In genomic region chr11:69455969-69456368, GRCh38 we compare ENCODE assay signal across 18 cellular contexts. TPM values are rescaled to one million over a fixed set of nuclear protein-coding genes. Genes with fewer than 3 reads are reported as not detected.
DNase-seq lines count a peak whose midpoint lies in the region; ATAC-seq and TF ChIP-seq lines count a peak whose summit lies in the region.
"Had no signal": no experiment of that assay in that cellular context is flagged by ENCODE, and none has a peak within 500 bp of the region (broad histone marks: within the 10 kb centered on the region; RNA-seq: fewer than 3 reads in every experiment).

No MANE protein-coding gene starts in this region.

- H3K27me3 Mint-ChIP-seq in WTC11 (ENCODE audit: low read depth), result no peaks in the 10 kb centered on the region; the same call in 1 of the 2 replicates

- no peak overlapping the region for H3K27ac Mint-ChIP-seq in WTC11
- H3K27ac Mint-ChIP-seq: IgD-negative memory B cell had no signal

- peaks cover 33% of the 10 kb centered on the region for H3K9me3 Mint-ChIP-seq in WTC11

- no peaks in the 10 kb centered on the region for H3K36me3 ChIP-seq in right atrium auricular region
- no peaks in the 10 kb centered on the region for H3K36me3 ChIP-seq in lower lobe of right lung
- H3K36me3 ChIP-seq: BLaER1 had no signal

- CTCF ChIA-PET in WTC11 (lab: Charles Lee), result interaction anchor here (1.6 kb wide), 1 partner anchor 11 kb away, joined by 3 read pairs; no protein-coding TSS in a partner anchor

- no peak overlapping the region for H3K4me3 Mint-ChIP-seq in WTC11
- H3K4me3 Mint-ChIP-seq: CD8-positive, alpha-beta memory T cell; IgD-negative memory B cell had no signal

- no peak overlapping the region for H3K4me3 ChIP-seq in right atrium auricular region
- no peak overlapping the region for H3K4me3 ChIP-seq in lower lobe of right lung
- H3K4me3 ChIP-seq: BLaER1, GM23248 had no signal

- H3K9me3 ChIP-seq in right atrium auricular region (peaks cover 0 to 29% of the 10 kb centered on the region in 2 donors), lower lobe of right lung (peaks cover 10% of the 10 kb centered on the region)

- intact Hi-C loops in Right ventricle myocardium superior (cut with DNase I), result no loop called here
- intact Hi-C loops in lower lobe of right lung (cut with DNase I), result no loop called here

- DNase-seq in Right ventricle myocardium superior, result peak; percentile 36
- no peak for DNase-seq in right atrium auricular region (ENCODE audit: low spot score)
- no peak for DNase-seq in WTC11 (ENCODE audit: low spot score)
- DNase-seq in lower lobe of right lung, result peak; percentile 14
- no peak for DNase-seq in medulla oblongata (ENCODE audit: extremely low spot score)
- DNase-seq: 8988T; AML-193; Caco-2; CD8-positive, alpha-beta memory T cell; DND-41; GDM1; GM23248; H7 had no signal

- H3K4me1 ChIP-seq in right atrium auricular region (no peaks in the 10 kb centered on the region), lower lobe of right lung (no peaks in the 10 kb centered on the region)

- H3K27ac ChIP-seq in right atrium auricular region, result no peak overlapping the region
- no peak overlapping the region for H3K27ac ChIP-seq in lower lobe of right lung
- H3K27ac ChIP-seq: BLaER1, GM23248, HL-60 had no signal

- H3K36me3 Mint-ChIP-seq in WTC11, result peaks cover 15% of the 10 kb centered on the region

- H3K4me1 Mint-ChIP-seq in WTC11, result peaks cover 10% of the 10 kb centered on the region
- H3K4me1 Mint-ChIP-seq: CD8-positive, alpha-beta memory T cell had no signal

- peak; percentile 61 for ATAC-seq in Right ventricle myocardium superior (ENCODE audit: poor library complexity)
- 0 out of 2 replicates have a peak, but pooled peaks have one; percentile 28 for ATAC-seq in WTC11
- ATAC-seq in lower lobe of right lung, result no peak
- no peak for ATAC-seq in GM19452 (IDR thresholded peaks at IDR 0.05; ENCODE audit: unreplicated experiment)
- no peak for ATAC-seq in GM21717 (IDR thresholded peaks at IDR 0.05; ENCODE audit: unreplicated experiment)

- TF ChIP-seq CTCF in right atrium auricular region (IDR thresholded peaks at IDR 0.05) (no peak), WTC11 (IDR thresholded peaks at IDR 0.05) (no peak), lower lobe of right lung (IDR thresholded peaks at IDR 0.05) (no peak)

- POLR2A ChIA-PET in WTC11 (lab: Charles Lee), result interaction anchor here (0.9 kb wide), 1 partner anchor 10 kb away, joined by 3 read pairs; no protein-coding TSS in a partner anchor

- H3K27me3 ChIP-seq in right atrium auricular region (no peaks in the 10 kb centered on the region), lower lobe of right lung (ENCODE audit: low read depth) (no peaks in the 10 kb centered on the region)
- H3K27me3 ChIP-seq: BLaER1 had no signal

TF ChIP-seq in WTC11, 78 proteins besides CTCF, POLR2A, EP300 and RAD21 (continues in another document):
- TF ChIP-seq ZNF219 (CRISPR knock-in tag; IDR thresholded peaks at IDR 0.05; ENCODE audit: borderline replicate concordance) (no peak), ZNF512 (CRISPR knock-in tag; IDR thresholded peaks at IDR 0.05; ENCODE audit: borderline replicate concordance) (no peak), ATF2 (CRISPR knock-in tag; IDR thresholded peaks at IDR 0.05; ENCODE audit: borderline replicate concordance, low read depth) (no peak), TEAD1 (CRISPR knock-in tag; IDR thresholded peaks at IDR 0.05) (no peak), ZMAT4 (CRISPR knock-in tag; IDR thresholded peaks at IDR 0.05) (no peak), FOXP1 (CRISPR knock-in tag; IDR thresholded peaks at IDR 0.05; ENCODE audit: borderline replicate concordance) (no peak), HMGA2 (CRISPR knock-in tag; IDR thresholded peaks at IDR 0.05) (no peak), JAZF1 (CRISPR knock-in tag; IDR thresholded peaks at IDR 0.05) (no peak), E2F5 (CRISPR knock-in tag; IDR thresholded peaks at IDR 0.05) (no peak), JUN (CRISPR knock-in tag; IDR thresholded peaks at IDR 0.05) (no peak), EMX1 (CRISPR knock-in tag; IDR thresholded peaks at IDR 0.05) (no peak), ZNF263 (CRISPR knock-in tag; IDR thresholded peaks at IDR 0.05; ENCODE audit: low read depth) (no peak), ETV6 (CRISPR knock-in tag; IDR thresholded peaks at IDR 0.05) (no peak), ERG (CRISPR knock-in tag; IDR thresholded peaks at IDR 0.05) (no peak)
- TF ChIP-seq, protein P1, sequence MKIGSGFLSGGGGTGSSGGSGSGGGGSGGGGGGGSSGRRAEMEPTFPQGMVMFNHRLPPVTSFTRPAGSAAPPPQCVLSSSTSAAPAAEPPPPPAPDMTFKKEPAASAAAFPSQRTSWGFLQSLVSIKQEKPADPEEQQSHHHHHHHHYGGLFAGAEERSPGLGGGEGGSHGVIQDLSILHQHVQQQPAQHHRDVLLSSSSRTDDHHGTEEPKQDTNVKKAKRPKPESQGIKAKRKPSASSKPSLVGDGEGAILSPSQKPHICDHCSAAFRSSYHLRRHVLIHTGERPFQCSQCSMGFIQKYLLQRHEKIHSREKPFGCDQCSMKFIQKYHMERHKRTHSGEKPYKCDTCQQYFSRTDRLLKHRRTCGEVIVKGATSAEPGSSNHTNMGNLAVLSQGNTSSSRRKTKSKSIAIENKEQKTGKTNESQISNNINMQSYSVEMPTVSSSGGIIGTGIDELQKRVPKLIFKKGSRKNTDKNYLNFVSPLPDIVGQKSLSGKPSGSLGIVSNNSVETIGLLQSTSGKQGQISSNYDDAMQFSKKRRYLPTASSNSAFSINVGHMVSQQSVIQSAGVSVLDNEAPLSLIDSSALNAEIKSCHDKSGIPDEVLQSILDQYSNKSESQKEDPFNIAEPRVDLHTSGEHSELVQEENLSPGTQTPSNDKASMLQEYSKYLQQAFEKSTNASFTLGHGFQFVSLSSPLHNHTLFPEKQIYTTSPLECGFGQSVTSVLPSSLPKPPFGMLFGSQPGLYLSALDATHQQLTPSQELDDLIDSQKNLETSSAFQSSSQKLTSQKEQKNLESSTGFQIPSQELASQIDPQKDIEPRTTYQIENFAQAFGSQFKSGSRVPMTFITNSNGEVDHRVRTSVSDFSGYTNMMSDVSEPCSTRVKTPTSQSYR (CRISPR knock-in tag; IDR thresholded peaks at IDR 0.05), result no peak
- TF ChIP-seq, protein P2, sequence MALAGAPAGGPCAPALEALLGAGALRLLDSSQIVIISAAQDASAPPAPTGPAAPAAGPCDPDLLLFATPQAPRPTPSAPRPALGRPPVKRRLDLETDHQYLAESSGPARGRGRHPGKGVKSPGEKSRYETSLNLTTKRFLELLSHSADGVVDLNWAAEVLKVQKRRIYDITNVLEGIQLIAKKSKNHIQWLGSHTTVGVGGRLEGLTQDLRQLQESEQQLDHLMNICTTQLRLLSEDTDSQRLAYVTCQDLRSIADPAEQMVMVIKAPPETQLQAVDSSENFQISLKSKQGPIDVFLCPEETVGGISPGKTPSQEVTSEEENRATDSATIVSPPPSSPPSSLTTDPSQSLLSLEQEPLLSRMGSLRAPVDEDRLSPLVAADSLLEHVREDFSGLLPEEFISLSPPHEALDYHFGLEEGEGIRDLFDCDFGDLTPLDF (CRISPR knock-in tag; IDR thresholded peaks at IDR 0.05), result no peak

RNA-seq across cellular contexts. Expression of gene LINC01488, which starts 25.5 kb away (rescaled TPM):
- total RNA-seq in Right ventricle myocardium superior, result 0.22 TPM
- not detected for total RNA-seq in right atrium auricular region
- total RNA-seq in WTC11 (2021), result not detected in 3 replicates
- not detected for total RNA-seq in lower lobe of right lung
- total RNA-seq: Caco-2; CD8-positive, alpha-beta memory T cell; GM23248; H7 had no signal

Comparison
In these comparisons a context has a peak if more than half of its experiments do, and no peak if none do; other contexts are left out.
1. DNase-seq: peak in Right ventricle myocardium superior (single experiment) and lower lobe of right lung (single experiment); none in right atrium auricular region (single experiment), WTC11 (single experiment) and medulla oblongata (single experiment).
2. ATAC-seq: peak in Right ventricle myocardium superior (single experiment) and WTC11 (single experiment); none in lower lobe of right lung (0 of 2), GM19452 (single experiment) and GM21717 (single experiment).